ENCODE assay signal across 12 cellular contexts in genomic region chr11:1605923-1606322, GRCh38. TPM values are rescaled to one million over a fixed set of nuclear protein-coding genes. Genes with fewer than 3 reads are reported as not detected.
DNase-seq lines count a peak whose midpoint lies in the region; ATAC-seq, FAIRE-seq and TF ChIP-seq lines count a peak whose summit lies in the region.
"Not testable (repeated sequence)": the region's sequence is repeated elsewhere in the genome, so short reads cannot be mapped to it uniquely, and the experiment has no call there.
"Had no signal": no experiment of that assay in that cellular context is flagged by ENCODE, and none has a peak within 500 bp of the region (broad histone marks: within the 10 kb centered on the region; RNA-seq: fewer than 3 reads in every experiment).

No MANE protein-coding gene starts in this region.

- not testable (repeated sequence) for H3K4me1 ChIP-seq in Peyer's patch

- ATAC-seq in GM19043 (IDR thresholded peaks at IDR 0.05; ENCODE audit: low read depth, unreplicated experiment) (peak; percentile 92), GM21529 (IDR thresholded peaks at IDR 0.05; ENCODE audit: unreplicated experiment) (peak; percentile 91), HG02943 (IDR thresholded peaks at IDR 0.05; ENCODE audit: low read depth, unreplicated experiment) (peak; percentile 74), HG03521 (IDR thresholded peaks at IDR 0.05; ENCODE audit: unreplicated experiment) (peak; percentile 61)

- H3K36me3 ChIP-seq in Peyer's patch, result not testable (repeated sequence)

- H3K9me3 Mint-ChIP-seq in activated naive CD4-positive, alpha-beta T cell treated with anti-CD3 and anti-CD28 coated beads, Interleukin-2, amount 10 ng/mL, durations not matched to agents 7 days and 5 days, result not testable (repeated sequence)

- not testable (repeated sequence) for H3K36me3 Mint-ChIP-seq in activated naive CD4-positive, alpha-beta T cell treated with anti-CD3 and anti-CD28 coated beads, Interleukin-2, amount 10 ng/mL, durations not matched to agents 7 days and 5 days

- not testable (repeated sequence) for H3K4me1 Mint-ChIP-seq in activated naive CD4-positive, alpha-beta T cell treated with anti-CD3 and anti-CD28 coated beads, Interleukin-2, amount 10 ng/mL, durations not matched to agents 7 days and 5 days

- not testable (repeated sequence) for H3K27me3 ChIP-seq in Peyer's patch

- FAIRE-seq in GM12891 (lab: Jason Lieb, UNC), result peak; percentile 88

- TF ChIP-seq POLR2A in GM12891 (IDR thresholded peaks at IDR 0.05; ENCODE audit: low read depth, low read length); Peyer's patch (IDR thresholded peaks at IDR 0.05): not testable (repeated sequence)

- not testable (repeated sequence) for H3K4me3 Mint-ChIP-seq in activated naive CD4-positive, alpha-beta T cell treated with anti-CD3 and anti-CD28 coated beads, Interleukin-2, amount 10 ng/mL, durations not matched to agents 7 days and 5 days

- CTCF ChIA-PET in activated naive CD4-positive, alpha-beta T cell treated with anti-CD3 and anti-CD28 coated beads, Interleukin-2, amount 10 ng/mL, durations not matched to agents 7 days and 5 days (lab: Charles Lee), result interaction anchor here (1.2 kb wide), 1 partner anchor 11 kb away, joined by 6 read pairs; no protein-coding TSS in a partner anchor

- H3K9me3 ChIP-seq in Peyer's patch, result not testable (repeated sequence)

- H3K27me3 Mint-ChIP-seq in activated naive CD4-positive, alpha-beta T cell treated with anti-CD3 and anti-CD28 coated beads, Interleukin-2, amount 10 ng/mL, durations not matched to agents 7 days and 5 days, result peaks cover 60% of the 10 kb centered on the region

- not testable (repeated sequence) for TF ChIP-seq CTCF in Peyer's patch (IDR thresholded peaks at IDR 0.05)

- DNase-seq in GM12891 (ENCODE audit: insufficient read length, low spot score), result peak; percentile 75
- peak in 2 of 3 donors; percentile 56 to 61 for DNase-seq in Peyer's patch
- peak; percentile 36 for DNase-seq in activated naive CD4-positive, alpha-beta T cell treated with anti-CD3 and anti-CD28 coated beads, Interleukin-2, amount 10 ng/mL, durations not matched to agents 7 days and 5 days
- peak; percentile 19 for DNase-seq in stimulated activated CD4-positive, alpha-beta T cell treated with anti-CD3 and anti-CD28 coated beads, Interleukin-4, amount 100 ng/mL, for 24 hours

- H3K27ac ChIP-seq in Peyer's patch, result peak overlapping the region in 1 of 4 donors; percentile 64

- H3K4me3 ChIP-seq in Peyer's patch, result not testable (repeated sequence)

- H3K27ac Mint-ChIP-seq in activated naive CD4-positive, alpha-beta T cell treated with anti-CD3 and anti-CD28 coated beads, Interleukin-2, amount 10 ng/mL, durations not matched to agents 7 days and 5 days, result peak overlapping the region; percentile 49

TF ChIP-seq in GM12891, 5 proteins besides CTCF, POLR2A, EP300 and RAD21:
- peak; percentile 66 for TF ChIP-seq SPI1 (IDR thresholded peaks at IDR 0.05; ENCODE audit: low read depth, low read length)

RNA-seq across cellular contexts. Expression of gene KRTAP5-3, which starts 2.3 kb away (rescaled TPM):
- polyA plus RNA-seq in GM12891 (2012; ENCODE audit: low read depth, missing spikeins), result not detected
- total RNA-seq in Peyer's patch, result not detected
- total RNA-seq: activated CD8-positive, alpha-beta T cell treated with anti-CD3 and anti-CD28 coated beads, Interleukin-2, amount 10 ng/mL, durations not matched to agents 7 days and 5 days; activated T-helper 2 cell treated with anti-CD3 and anti-CD28 coated beads, Interferon-gamma antibody, Interleukin-2, Interleukin-4, amounts not matched to agents 10 μg/mL and 5 μg/mL and 100 μg/mL, durations not matched to agents 14 hours and 24 hours and 36 hours; H7; renal cortical epithelial cell had no signal

RNA-seq across cellular contexts. Expression of gene KRTAP5-2, which starts 7.8 kb away (rescaled TPM):
- not detected for polyA plus RNA-seq in GM12891 (2012; ENCODE audit: low read depth, missing spikeins)
- total RNA-seq in Peyer's patch, result not detected
- total RNA-seq: activated CD8-positive, alpha-beta T cell treated with anti-CD3 and anti-CD28 coated beads, Interleukin-2, amount 10 ng/mL, durations not matched to agents 7 days and 5 days; activated T-helper 2 cell treated with anti-CD3 and anti-CD28 coated beads, Interferon-gamma antibody, Interleukin-2, Interleukin-4, amounts not matched to agents 10 μg/mL and 5 μg/mL and 100 μg/mL, durations not matched to agents 14 hours and 24 hours and 36 hours; H7; renal cortical epithelial cell had no signal

RNA-seq across cellular contexts. Expression of gene KRTAP5-4, which starts 16.0 kb away (rescaled TPM):
- polyA plus RNA-seq in GM12891 (2012; ENCODE audit: low read depth, missing spikeins), result not detected
- not detected for total RNA-seq in Peyer's patch
- total RNA-seq: activated CD8-positive, alpha-beta T cell treated with anti-CD3 and anti-CD28 coated beads, Interleukin-2, amount 10 ng/mL, durations not matched to agents 7 days and 5 days; activated T-helper 2 cell treated with anti-CD3 and anti-CD28 coated beads, Interferon-gamma antibody, Interleukin-2, Interleukin-4, amounts not matched to agents 10 μg/mL and 5 μg/mL and 100 μg/mL, durations not matched to agents 14 hours and 24 hours and 36 hours; H7; renal cortical epithelial cell had no signal

RNA-seq across cellular contexts. Expression of gene KRTAP5-1, which starts 20.8 kb away (rescaled TPM):
- not detected for polyA plus RNA-seq in GM12891 (2012; ENCODE audit: low read depth, missing spikeins)
- total RNA-seq in Peyer's patch, result not detected
- total RNA-seq: activated CD8-positive, alpha-beta T cell treated with anti-CD3 and anti-CD28 coated beads, Interleukin-2, amount 10 ng/mL, durations not matched to agents 7 days and 5 days; activated T-helper 2 cell treated with anti-CD3 and anti-CD28 coated beads, Interferon-gamma antibody, Interleukin-2, Interleukin-4, amounts not matched to agents 10 μg/mL and 5 μg/mL and 100 μg/mL, durations not matched to agents 14 hours and 24 hours and 36 hours; H7; renal cortical epithelial cell had no signal

RNA-seq across cellular contexts. Expression of gene KRTAP5-5, which starts 23.7 kb away (rescaled TPM):
- not detected for polyA plus RNA-seq in GM12891 (2012; ENCODE audit: low read depth, missing spikeins)
- total RNA-seq in Peyer's patch, result not detected
- total RNA-seq: activated CD8-positive, alpha-beta T cell treated with anti-CD3 and anti-CD28 coated beads, Interleukin-2, amount 10 ng/mL, durations not matched to agents 7 days and 5 days; activated T-helper 2 cell treated with anti-CD3 and anti-CD28 coated beads, Interferon-gamma antibody, Interleukin-2, Interleukin-4, amounts not matched to agents 10 μg/mL and 5 μg/mL and 100 μg/mL, durations not matched to agents 14 hours and 24 hours and 36 hours; H7; renal cortical epithelial cell had no signal

Comparison
In these comparisons a context has a peak if more than half of its experiments do, and no peak if none do; other contexts are left out.
1. DNase-seq: peak in every context shown above with its lines; median percentile 75 in GM12891; 58 in Peyer's patch; 36 in activated naive CD4-positive, alpha-beta T cell treated with anti-CD3 and anti-CD28 coated beads, Interleukin-2, amount 10 ng/mL, durations not matched to agents 7 days and 5 days; 19 in stimulated activated CD4-positive, alpha-beta T cell treated with anti-CD3 and anti-CD28 coated beads, Interleukin-4, amount 100 ng/mL, for 24 hours.